In genomic region chr15:96393209-96393513, GRCh38 we compare ENCODE assay signal across 21 cellular contexts.
"Had no signal": no experiment of that assay in that cellular context is flagged by ENCODE, and none has a peak within 500 bp of the region (broad histone marks: within the 10 kb centered on the region; RNA-seq: fewer than 3 reads in every experiment).

No MANE protein-coding gene starts in this region.

- H3K27me3 ChIP-seq: esophagus muscularis mucosa, gastrocnemius medialis, spleen, testis, tibial nerve, upper lobe of right lung, vagina had no signal

- H3K4me3 ChIP-seq: esophagus muscularis mucosa, gastrocnemius medialis, psoas muscle, spleen, testis, tibial nerve, upper lobe of right lung, vagina had no signal

- H3K27ac ChIP-seq: esophagus muscularis mucosa, gastrocnemius medialis, psoas muscle, testis, upper lobe of right lung, vagina had no signal

- FAIRE-seq: endometrium, keratinocyte had no signal

- H3K9me3 ChIP-seq: esophagus muscularis mucosa, gastrocnemius medialis, psoas muscle, spleen, testis, tibial nerve, upper lobe of right lung, vagina had no signal

- H3K36me3 ChIP-seq: gastrocnemius medialis, spleen, upper lobe of right lung, vagina had no signal

- H3K4me1 ChIP-seq: gastrocnemius medialis, psoas muscle, spleen, testis, upper lobe of right lung, vagina had no signal

- ATAC-seq: gastrocnemius medialis; left cardiac atrium; left ventricle myocardium superior; psoas muscle; sciatic nerve; stimulated activated naive B cell treated with anti-CD40 and anti-IgM and Interleukin-4, amounts not matched to agents 10 μg/mL and 1 μg/mL and 100 μg/mL, for 72 hours; stimulated activated naive CD8-positive, alpha-beta T cell treated with anti-CD3 and anti-CD28 coated beads, Interleukin-15, amount 100 ng/mL, for 72 hours; upper lobe of right lung had no signal

- DNase-seq: effector memory CD4-positive, alpha-beta T cell; gastrocnemius medialis; immature natural killer cell; left cardiac atrium; left ventricle myocardium superior; naive B cell; psoas muscle; retina; spleen; stimulated activated CD4-positive, alpha-beta T cell treated with anti-CD3 and anti-CD28 coated beads, Interleukin-2, amount 100 ng/mL, for 24 hours; stimulated activated CD4-positive, alpha-beta T cell treated with anti-CD3 and anti-CD28 coated beads, Interleukin-4, amount 100 ng/mL, for 4 hours; stimulated activated naive B cell treated with anti-CD40 and anti-IgM and Interleukin-4, amounts not matched to agents 10 μg/mL and 1 μg/mL and 100 μg/mL, for 72 hours; stimulated activated naive CD8-positive, alpha-beta T cell treated with anti-CD3 and anti-CD28 coated beads, Interleukin-15, amount 100 ng/mL, for 72 hours; testis; upper lobe of right lung had no signal
